Comparison of ENCODE assay signal across 8 cellular contexts in the genomic region with DNA sequence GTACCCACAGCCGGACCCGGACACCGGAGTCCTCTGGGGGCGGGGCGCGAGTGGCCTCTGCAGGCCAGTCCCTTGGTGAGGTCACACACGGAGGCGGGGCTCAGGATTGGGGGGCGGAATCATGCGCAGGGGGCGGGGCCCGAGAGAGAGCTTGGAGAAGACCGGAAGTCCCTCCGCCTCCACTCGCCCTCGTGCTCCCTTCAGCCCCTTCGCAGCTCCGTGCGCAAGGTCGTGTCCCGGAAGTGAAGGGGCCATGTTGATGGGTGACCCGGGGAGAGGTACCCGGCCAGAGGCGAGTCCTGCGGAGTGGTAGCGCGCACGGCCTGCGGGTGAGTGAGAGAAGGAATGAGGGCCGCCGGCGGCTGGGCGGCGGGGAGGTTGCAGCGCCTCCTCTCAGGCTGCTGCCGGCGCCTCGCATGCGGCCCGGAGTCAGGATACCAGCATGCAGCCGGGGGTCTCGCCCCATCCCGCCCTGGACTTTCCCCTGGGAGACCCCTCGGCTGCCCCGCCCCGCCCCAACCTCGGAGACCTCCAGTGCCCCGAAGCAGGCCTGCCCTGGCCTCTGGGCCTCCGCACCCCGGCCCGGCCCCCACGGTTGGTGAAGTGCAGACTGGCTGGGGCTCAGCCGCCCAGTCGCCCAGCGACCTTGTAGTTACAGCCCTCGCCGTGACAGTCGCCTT. TPM values are rescaled to one million over a fixed set of nuclear protein-coding genes. Genes with fewer than 3 reads are reported as not detected.
DNase-seq lines count a peak whose midpoint lies in the region; ATAC-seq and TF ChIP-seq lines count a peak whose summit lies in the region.

Gene MIEF1 (plus strand): TSS at position 182 of the 680 bp plus-strand sequence. CDS start 9,005 bp downstream, outside the sequence.

- peak within 1 kb of the TSS; percentile 68 for H2AFZ ChIP-seq in parathyroid adenoma

- peak within 1 kb of the TSS; percentile 73 for H3K4me2 ChIP-seq in parathyroid adenoma (ENCODE audit: low read length)

- peak within 1 kb of the TSS; percentile 100 for H3K4me3 Mint-ChIP-seq in activated naive CD8-positive, alpha-beta T cell treated with anti-CD3 and anti-CD28 coated beads, Interleukin-2, amount 10 ng/mL, durations not matched to agents 7 days and 5 days

- intact Hi-C loops in Right ventricle myocardium inferior (cut with DNase I) (loop anchor here (2.0 to 5.0 kb wide), 2 partner anchors 19 to 100 kb away; partner anchors contain the start of gene ATF4), tibial artery (cut with DNase I; ENCODE audit: low total_unique reads) (loop anchor here (5.0 kb wide), 1 partner anchor 100 kb away; no protein-coding TSS in a partner anchor)

- no peaks in the 10 kb centered on the region for H3K9me3 Mint-ChIP-seq in activated naive CD8-positive, alpha-beta T cell treated with anti-CD3 and anti-CD28 coated beads, Interleukin-2, amount 10 ng/mL, durations not matched to agents 7 days and 5 days

- no peak within 1 kb of the TSS for H3K9ac ChIP-seq in parathyroid adenoma

- H3K4me3 ChIP-seq in GM08714 (ENCODE audit: low read length) (peak within 1 kb of the TSS; percentile 84), parathyroid adenoma (ENCODE audit: low read depth, low read length) (peak within 1 kb of the TSS; percentile 79), tibial artery (peak within 1 kb of the TSS; percentile 75 to 94)

- POLR2A ChIA-PET in activated naive CD8-positive, alpha-beta T cell treated with anti-CD3 and anti-CD28 coated beads, Interleukin-2, amount 10 ng/mL, durations not matched to agents 7 days and 5 days (lab: Charles Lee): interaction anchor here (0.6 to 4.3 kb wide), 11 partner anchors 8 to 542 kb away, joined by 3 to 59 read pairs (median 5); partner anchors contain the start of genes ATF4 and RPS19BP1

- no peaks in the 10 kb centered on the region for H3K36me3 ChIP-seq in parathyroid adenoma (ENCODE audit: control insufficient read depth, insufficient read depth, low read length)
- peaks cover 21 to 36% (median 28%) of the 10 kb centered on the region in 3 donors for H3K36me3 ChIP-seq in tibial artery

- H3K79me2 ChIP-seq in parathyroid adenoma: peaks cover 29% of the 10 kb centered on the region

- peak within 1 kb of the TSS; percentile 98 for H3K27ac Mint-ChIP-seq in activated naive CD8-positive, alpha-beta T cell treated with anti-CD3 and anti-CD28 coated beads, Interleukin-2, amount 10 ng/mL, durations not matched to agents 7 days and 5 days

- H3K27me3 Mint-ChIP-seq in activated naive CD8-positive, alpha-beta T cell treated with anti-CD3 and anti-CD28 coated beads, Interleukin-2, amount 10 ng/mL, durations not matched to agents 7 days and 5 days: peaks cover 4% of the 10 kb centered on the region

- H3K4me1 Mint-ChIP-seq in activated naive CD8-positive, alpha-beta T cell treated with anti-CD3 and anti-CD28 coated beads, Interleukin-2, amount 10 ng/mL, durations not matched to agents 7 days and 5 days: peaks cover 36% of the 10 kb centered on the region

- H3K9me3 ChIP-seq in parathyroid adenoma (ENCODE audit: control insufficient read depth, low read length): no peaks in the 10 kb centered on the region
- H3K9me3 ChIP-seq in tibial artery: no peaks in the 10 kb centered on the region

- DNase-seq in NCI-H1105 (lab: John Stamatoyannopoulos, UW) (peak; percentile 91), SW 1271 (lab: John Stamatoyannopoulos, UW) (peak; percentile 86 to 87), Right ventricle myocardium inferior (ENCODE audit: missing footprints) (peak; percentile 99), tibial artery (peak; percentile 99)
- peak; percentile 94 for DNase-seq in activated naive CD8-positive, alpha-beta T cell treated with anti-CD3 and anti-CD28 coated beads, Interleukin-2, amount 10 ng/mL, durations not matched to agents 7 days and 5 days

- ATAC-seq in HG02588 (IDR thresholded peaks at IDR 0.05; ENCODE audit: unreplicated experiment): peak; percentile 88
- ATAC-seq in activated naive CD8-positive, alpha-beta T cell treated with anti-CD3 and anti-CD28 coated beads, Interleukin-2, amount 10 ng/mL, durations not matched to agents 7 days and 5 days (ENCODE audit: low read depth): peak; percentile 98
- ATAC-seq in Right ventricle myocardium inferior: peak; percentile 98

- TF ChIP-seq CTCF in parathyroid adenoma (IDR thresholded peaks at IDR 0.05) (no peak), tibial artery (IDR thresholded peaks at IDR 0.05) (no peak)

- H3K4me1 ChIP-seq in parathyroid adenoma (peaks cover 17% of the 10 kb centered on the region), tibial artery (peaks cover 0 to 36% (median 28%) of the 10 kb centered on the region in 4 donors)

- peaks cover 24% of the 10 kb centered on the region for H3K36me3 Mint-ChIP-seq in activated naive CD8-positive, alpha-beta T cell treated with anti-CD3 and anti-CD28 coated beads, Interleukin-2, amount 10 ng/mL, durations not matched to agents 7 days and 5 days

- H3K27ac ChIP-seq in parathyroid adenoma: peak within 1 kb of the TSS; percentile 82
- H3K27ac ChIP-seq in tibial artery: peak within 1 kb of the TSS; percentile 67 to 71

- no peaks in the 10 kb centered on the region for H3K27me3 ChIP-seq in parathyroid adenoma (ENCODE audit: control insufficient read depth, insufficient read depth, low read length)
- no peaks in the 10 kb centered on the region for H3K27me3 ChIP-seq in tibial artery

RNA-seq across cellular contexts. Expression of gene MIEF1, which starts in this region (rescaled TPM):
- total RNA-seq in activated naive CD8-positive, alpha-beta T cell treated with anti-CD3 and anti-CD28 coated beads, Interleukin-2, amount 10 ng/mL, durations not matched to agents 7 days and 5 days: 10 to 100 TPM; 33.9 to 40.0 TPM
- 17.3 TPM for total RNA-seq in Right ventricle myocardium inferior

Comparison
In these comparisons a context has a peak if more than half of its experiments do, and no peak if none do; other contexts are left out.
1. Peak in every context shown above with its lines: DNase-seq, ATAC-seq, H3K4me3 ChIP-seq and H3K27ac ChIP-seq.